1 cellular context compared by ENCODE assay signal in genomic region chr4:694341-694940, GRCh38. TPM values are rescaled to one million over a fixed set of nuclear protein-coding genes. Genes with fewer than 3 reads are reported as not detected.
"Had no signal": no experiment of that assay in that cellular context is flagged by ENCODE, and none has a peak within 500 bp of the region (broad histone marks: within the 10 kb centered on the region; RNA-seq: fewer than 3 reads in every experiment).

No MANE protein-coding gene starts in this region.

RNA-seq across cellular contexts. Expression of gene SLC49A3, which starts 5.5 kb away (rescaled TPM):
- total RNA-seq: HT1080 had no signal
